Comparison of ENCODE assay signal across 23 cellular contexts in genomic region chr16:52709286-52709685, GRCh38.
"Had no signal": no experiment of that assay in that cellular context is flagged by ENCODE, and none has a peak within 500 bp of the region (broad histone marks: within the 10 kb centered on the region; RNA-seq: fewer than 3 reads in every experiment).

No MANE protein-coding gene starts in this region.

- H3K27me3 Mint-ChIP-seq: activated CD4-positive, alpha-beta T cell treated with anti-CD3 and anti-CD28 coated beads, Interleukin-2, amount 10 ng/mL, durations not matched to agents 7 days and 5 days; activated T-cell treated with anti-CD3 and anti-CD28 coated beads, Interleukin-2, amount 50 U/mL, for 24 hours; central memory CD8-positive, alpha-beta T cell; stimulated activated memory B cell treated with anti-CD40 and anti-IgM and Interleukin-4, amounts not matched to agents 10 μg/mL and 1 μg/mL and 100 μg/mL, for 72 hours had no signal

- H3K36me3 Mint-ChIP-seq: naive thymus-derived CD8-positive, alpha-beta T cell; stimulated activated memory B cell treated with anti-CD40 and anti-IgM and Interleukin-4, amounts not matched to agents 10 μg/mL and 1 μg/mL and 100 μg/mL, for 72 hours had no signal

- H3K9me3 ChIP-seq: gastroesophageal sphincter, heart right ventricle, neutrophil, pancreas, right lobe of liver, testis had no signal

- H3K36me3 ChIP-seq: brain microvascular endothelial cell, gastroesophageal sphincter, heart right ventricle, neutrophil, pancreas, right lobe of liver had no signal

- H3K27ac ChIP-seq: brain microvascular endothelial cell, coronary artery, gastroesophageal sphincter, heart right ventricle, neutrophil, pancreas, right lobe of liver, testis had no signal

- ATAC-seq: activated CD4-positive, CD25-positive, alpha-beta regulatory T cell treated with anti-CD3 and anti-CD28 coated beads, Interleukin-2, amount 50 U/mL, for 24 hours; activated CD8-positive, alpha-beta T cell treated with anti-CD3 and anti-CD28 coated beads, Interleukin-2, amount 10 ng/mL, durations not matched to agents 7 days and 5 days; activated naive CD8-positive, alpha-beta T cell treated with anti-CD3 and anti-CD28 coated beads, Interleukin-2, amount 50 U/mL, for 24 hours; gastroesophageal sphincter; heart right ventricle; naive thymus-derived CD8-positive, alpha-beta T cell; pancreas; stimulated activated memory B cell treated with anti-CD40 and anti-IgM and Interleukin-4, amounts not matched to agents 10 μg/mL and 1 μg/mL and 100 μg/mL, for 72 hours had no signal

- H3K27ac Mint-ChIP-seq: activated CD4-positive, alpha-beta T cell treated with anti-CD3 and anti-CD28 coated beads, Interleukin-2, amount 10 ng/mL, durations not matched to agents 7 days and 5 days; activated CD8-positive, alpha-beta T cell treated with anti-CD3 and anti-CD28 coated beads, Interleukin-2, amount 10 ng/mL, durations not matched to agents 7 days and 5 days; activated naive CD4-positive, alpha-beta T cell treated with anti-CD3 and anti-CD28 coated beads for 36 hours; activated naive CD8-positive, alpha-beta T cell treated with anti-CD3 and anti-CD28 coated beads, Interleukin-2, amount 50 U/mL, for 24 hours; activated T-cell treated with anti-CD3 and anti-CD28 coated beads, Interleukin-2, amount 50 U/mL, for 24 hours; naive thymus-derived CD8-positive, alpha-beta T cell; stimulated activated memory B cell treated with anti-CD40 and anti-IgM and Interleukin-4, amounts not matched to agents 10 μg/mL and 1 μg/mL and 100 μg/mL, for 72 hours; type B pancreatic cell had no signal

- DNase-seq: activated CD4-positive, alpha-beta T cell treated with anti-CD3 and anti-CD28 coated beads, Interleukin-2, amount 10 ng/mL, durations not matched to agents 7 days and 5 days; activated CD8-positive, alpha-beta T cell treated with anti-CD3 and anti-CD28 coated beads, Interleukin-2, amount 10 ng/mL, durations not matched to agents 7 days and 5 days; activated naive CD4-positive, alpha-beta T cell treated with anti-CD3 and anti-CD28 coated beads for 36 hours; activated naive CD8-positive, alpha-beta T cell treated with anti-CD3 and anti-CD28 coated beads, Interleukin-2, amount 50 U/mL, for 24 hours; activated T-cell treated with anti-CD3 and anti-CD28 coated beads, Interleukin-2, amount 50 U/mL, for 24 hours; anterior cingulate cortex; brain microvascular endothelial cell; heart right ventricle; naive thymus-derived CD8-positive, alpha-beta T cell; pancreas; right lobe of liver; small intestine; stimulated activated CD4-positive, alpha-beta T cell treated with anti-CD3 and anti-CD28 coated beads, Interleukin-4, amount 100 ng/mL, for 4 hours; T-helper 1 cell; T-helper 9 cell; testis had no signal

- H3K4me3 ChIP-seq: coronary artery, gastroesophageal sphincter, heart right ventricle, pancreas, right lobe of liver, testis had no signal

- H3K27me3 ChIP-seq: brain microvascular endothelial cell, neutrophil, pancreas, right lobe of liver, testis had no signal

- H3K9me3 Mint-ChIP-seq: activated CD4-positive, alpha-beta T cell treated with anti-CD3 and anti-CD28 coated beads, Interleukin-2, amount 10 ng/mL, durations not matched to agents 7 days and 5 days; activated naive CD8-positive, alpha-beta T cell treated with anti-CD3 and anti-CD28 coated beads, Interleukin-2, amount 50 U/mL, for 24 hours; activated T-cell treated with anti-CD3 and anti-CD28 coated beads, Interleukin-2, amount 50 U/mL, for 24 hours had no signal

- H3K4me1 Mint-ChIP-seq: activated CD4-positive, alpha-beta T cell treated with anti-CD3 and anti-CD28 coated beads, Interleukin-2, amount 10 ng/mL, durations not matched to agents 7 days and 5 days; activated naive CD8-positive, alpha-beta T cell treated with anti-CD3 and anti-CD28 coated beads, Interleukin-2, amount 50 U/mL, for 24 hours; central memory CD8-positive, alpha-beta T cell; stimulated activated memory B cell treated with anti-CD40 and anti-IgM and Interleukin-4, amounts not matched to agents 10 μg/mL and 1 μg/mL and 100 μg/mL, for 72 hours had no signal

- H3K4me1 ChIP-seq: gastroesophageal sphincter, heart right ventricle, pancreas, right lobe of liver, testis had no signal

- H3K4me3 Mint-ChIP-seq: activated CD4-positive, alpha-beta T cell treated with anti-CD3 and anti-CD28 coated beads, Interleukin-2, amount 10 ng/mL, durations not matched to agents 7 days and 5 days; activated CD8-positive, alpha-beta T cell treated with anti-CD3 and anti-CD28 coated beads, Interleukin-2, amount 10 ng/mL, durations not matched to agents 7 days and 5 days; activated naive CD4-positive, alpha-beta T cell treated with anti-CD3 and anti-CD28 coated beads for 36 hours; activated naive CD8-positive, alpha-beta T cell treated with anti-CD3 and anti-CD28 coated beads, Interleukin-2, amount 50 U/mL, for 24 hours; activated T-cell treated with anti-CD3 and anti-CD28 coated beads, Interleukin-2, amount 50 U/mL, for 24 hours; central memory CD8-positive, alpha-beta T cell; naive thymus-derived CD8-positive, alpha-beta T cell; stimulated activated memory B cell treated with anti-CD40 and anti-IgM and Interleukin-4, amounts not matched to agents 10 μg/mL and 1 μg/mL and 100 μg/mL, for 72 hours; type B pancreatic cell had no signal
